In the genomic region with DNA sequence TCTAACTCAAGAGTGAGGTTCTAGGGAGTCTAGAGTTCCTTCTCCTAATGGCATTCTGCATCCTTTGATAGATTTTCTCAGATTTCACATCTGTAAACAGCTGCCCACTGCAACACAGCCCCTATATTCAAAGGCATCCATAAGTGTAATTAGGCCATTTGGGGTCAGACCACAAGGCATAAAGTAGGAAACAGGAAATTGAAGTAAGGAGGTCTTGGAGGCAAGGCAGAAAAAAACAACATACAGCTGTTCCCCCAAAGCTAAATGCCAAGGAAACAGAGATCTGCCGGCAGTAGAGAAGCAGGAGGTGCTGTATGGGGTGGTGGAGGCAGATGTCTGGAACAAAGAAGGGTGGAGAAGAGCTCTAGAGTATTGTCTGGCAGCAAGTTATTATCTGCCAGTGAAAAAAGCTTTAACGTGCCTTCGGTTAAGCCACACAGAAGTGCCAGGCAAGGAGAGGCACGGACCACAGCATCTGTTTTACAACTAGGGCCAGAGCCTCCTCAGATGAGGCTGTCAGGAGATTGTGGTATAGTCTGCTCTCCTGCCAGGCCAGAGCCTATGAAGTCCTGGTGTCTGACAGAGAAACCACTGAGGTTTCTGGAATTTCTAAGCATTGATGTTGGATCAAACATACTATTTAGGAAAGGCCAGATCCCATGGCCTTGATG, we compare ENCODE assay signal across 15 cellular contexts.
A peak's percentile ranks its signal among the peaks of the same experiment; 100 is the strongest.
DNase-seq lines count a peak whose midpoint lies in the region; ATAC-seq, FAIRE-seq and TF ChIP-seq lines count a peak whose summit lies in the region.
"Had no signal": no experiment of that assay in that cellular context is flagged by ENCODE, and none has a peak within 500 bp of the region (broad histone marks: within the 10 kb centered on the region; RNA-seq: fewer than 3 reads in every experiment).

No MANE protein-coding gene starts in this region.

- POLR2A ChIA-PET in AG04450 (lab: Yijun Ruan, JAX): interaction anchor here (0.6 to 1.0 kb wide), 3 partner anchors 14 to 972 kb away, joined by 3 read pairs; no protein-coding TSS in a partner anchor

- no peak for FAIRE-seq in urothelium cell line (lab: Jason Lieb, UNC)
- FAIRE-seq in frontal cortex (lab: Jason Lieb, UNC): no peak
- FAIRE-seq: GM18507 had no signal

- H3K27ac ChIP-seq in AG04450 (ENCODE audit: low read depth, low read length) (peak overlapping the region; percentile 22), colonic mucosa (peak overlapping the region; percentile 84), muscle layer of duodenum (ENCODE audit: low read length) (peak overlapping the region; percentile 64)

- DNase-seq in AG04450 (ENCODE audit: low read depth, low spot score) (no peak), GM03348 (ENCODE audit: low spot score) (peak; percentile 32), colonic mucosa (no peak), urothelium cell line (ENCODE audit: low spot score) (no peak), iPS-NIHi7 (ENCODE audit: extremely low spot score) (no peak), frontal cortex (ENCODE audit: low spot score in 2 of 2) (no peak)
- DNase-seq: activated naive CD4-positive, alpha-beta T cell treated with anti-CD3 and anti-CD28 coated beads, Interleukin-2, amount 10 ng/mL, durations not matched to agents 7 days and 5 days; cortex of kidney; gastrocnemius medialis; GF-D8; NCI-H1417 treated with DMSO at 0.1 percent for 48 hours; NCI-H748 treated with DMSO at 0.1 percent for 48 hours had no signal

- H3K27me3 ChIP-seq in AG04450 (ENCODE audit: control insufficient read depth, insufficient read depth, low read length): no peaks in the 10 kb centered on the region
- H3K27me3 ChIP-seq in colonic mucosa: no peaks in the 10 kb centered on the region
- no peaks in the 10 kb centered on the region for H3K27me3 ChIP-seq in muscle layer of duodenum (ENCODE audit: low read depth, low read length)
- H3K27me3 ChIP-seq: gastrocnemius medialis had no signal

- peak overlapping the region in 1 of 2 donors; percentile 76 for H3K9ac ChIP-seq in colonic mucosa (ENCODE audit: low read depth in 2 of 2, low read length in 2 of 2)

- no peak for ATAC-seq in GM21423 (IDR thresholded peaks at IDR 0.05; ENCODE audit: unreplicated experiment)
- ATAC-seq: gastrocnemius medialis had no signal

- intact Hi-C loops in colonic mucosa (cut with DNase I): loop anchor here (5.0 kb wide), 1 partner anchor 36 kb away; no protein-coding TSS in a partner anchor

- H3K4me1 ChIP-seq in colonic mucosa (peaks cover 17% of the 10 kb centered on the region), muscle layer of duodenum (ENCODE audit: control insufficient read depth in 1 of 2, insufficient read depth in 2 of 2, low read length in 2 of 2) (peaks cover 0 to 14% of the 10 kb centered on the region in 2 donors)

- H3K9me3 ChIP-seq in AG04450 (ENCODE audit: control insufficient read depth, insufficient read depth, low read length): no peaks in the 10 kb centered on the region
- H3K9me3 ChIP-seq in colonic mucosa: no peaks in the 10 kb centered on the region
- no peaks in the 10 kb centered on the region for H3K9me3 ChIP-seq in muscle layer of duodenum (ENCODE audit: control insufficient read depth in 1 of 2, low read length in 2 of 2)
- H3K9me3 ChIP-seq: gastrocnemius medialis had no signal

- CTCF ChIA-PET in AG04450 (lab: Charles Lee): interaction anchor here (0.7 to 4.9 kb wide), 7 partner anchors 8 to 127 kb away, joined by 3 to 37 read pairs (median 23); a partner anchor contains a TSS

- H3K36me3 ChIP-seq in colonic mucosa (no peaks in the 10 kb centered on the region), muscle layer of duodenum (ENCODE audit: control insufficient read depth in 1 of 2, insufficient read depth in 2 of 2, low read length in 2 of 2) (peaks cover 10 to 27% of the 10 kb centered on the region in 2 donors)
- H3K36me3 ChIP-seq: gastrocnemius medialis had no signal

- TF ChIP-seq CTCF in AG04450 (IDR thresholded peaks at IDR 0.05; ENCODE audit: low read depth, low read length) (no peak), colonic mucosa (IDR thresholded peaks at IDR 0.05) (no peak)

- H3K4me3 ChIP-seq in AG04450 (ENCODE audit: low read depth, low read length) (no peak overlapping the region), colonic mucosa (no peak overlapping the region), muscle layer of duodenum (ENCODE audit: low read depth in 1 of 2, low read length in 2 of 2) (no peak overlapping the region)
- H3K4me3 ChIP-seq: gastrocnemius medialis had no signal

Comparison
In these comparisons a context has a peak if more than half of its experiments do, and no peak if none do; other contexts are left out.
1. H3K27ac ChIP-seq: peak in every context shown above with its lines; median percentile 84 in colonic mucosa; 64 in muscle layer of duodenum; 22 in AG04450.